Comparison of ENCODE assay signal across 17 cellular contexts in the genomic region with DNA sequence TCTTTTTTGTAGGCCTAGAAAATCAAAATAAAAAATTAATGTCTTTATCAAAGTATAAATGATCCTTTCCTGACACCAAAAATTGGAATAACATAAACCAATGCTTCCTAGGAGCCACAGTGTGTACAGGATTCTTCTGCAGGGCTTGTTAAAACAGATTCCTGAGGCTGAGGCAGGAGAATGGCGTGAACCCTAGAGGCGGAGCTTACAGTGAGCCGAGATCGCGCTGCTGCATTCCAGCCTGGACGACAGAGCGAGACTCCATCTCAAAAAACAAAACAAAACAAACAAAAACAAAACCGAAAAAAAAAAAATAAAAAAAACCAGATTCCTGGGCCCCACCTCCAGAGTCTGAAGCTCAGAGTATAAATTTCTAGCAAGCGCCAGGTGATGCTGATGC.
A peak's percentile ranks its signal among the peaks of the same experiment; 100 is the strongest.
DNase-seq lines count a peak whose midpoint lies in the region; ATAC-seq and TF ChIP-seq lines count a peak whose summit lies in the region.
"Had no signal": no experiment of that assay in that cellular context is flagged by ENCODE, and none has a peak within 500 bp of the region (broad histone marks: within the 10 kb centered on the region; RNA-seq: fewer than 3 reads in every experiment).

No MANE protein-coding gene starts in this region.

- ATAC-seq in GM21423 (IDR thresholded peaks at IDR 0.05; ENCODE audit: unreplicated experiment): no peak
- ATAC-seq: K562 had no signal

- TF ChIP-seq CTCF in OCI-LY1 (IDR thresholded peaks at IDR 0.05; ENCODE audit: low read length) (no peak), dorsolateral prefrontal cortex (IDR thresholded peaks at IDR 0.05 in 54 of 56, conservative IDR thresholded peaks at IDR 0.05 in 2 of 56; ENCODE audit: low read depth in 1 of 56, partially characterized antibody in 56 of 56) (no peak)

- H3K4me3 ChIP-seq in BLaER1: no peak overlapping the region
- peak overlapping the region; percentile 53 for H3K4me3 ChIP-seq in OCI-LY1 (ENCODE audit: low read depth, low read length, poor library complexity, severe bottlenecking)
- H3K4me3 ChIP-seq in dorsolateral prefrontal cortex: no peak overlapping the region
- H3K4me3 ChIP-seq: K562, Peyer's patch had no signal

- H2AFZ ChIP-seq in OCI-LY1 (ENCODE audit: low read length): no peak overlapping the region

- no peaks in the 10 kb centered on the region for H3K9me2 ChIP-seq in OCI-LY1 (ENCODE audit: low read depth, low read length)

- no peaks in the 10 kb centered on the region for H3K27me3 ChIP-seq in BLaER1
- no peaks in the 10 kb centered on the region for H3K27me3 ChIP-seq in OCI-LY1 (ENCODE audit: insufficient read depth, low read length)
- no peaks in the 10 kb centered on the region for H3K27me3 ChIP-seq in dorsolateral prefrontal cortex
- H3K27me3 ChIP-seq: Peyer's patch had no signal

- no peaks in the 10 kb centered on the region for H3K79me2 ChIP-seq in OCI-LY1 (ENCODE audit: insufficient read depth, low read length)

- H4K20me1 ChIP-seq in BLaER1 (no peaks in the 10 kb centered on the region), OCI-LY1 (ENCODE audit: insufficient read depth, low read length) (no peaks in the 10 kb centered on the region)

- H3K4me2 ChIP-seq in BLaER1 (peak overlapping the region; percentile 75), OCI-LY1 (ENCODE audit: low read length) (peak overlapping the region; percentile 61)

- H3K27ac ChIP-seq in BLaER1 (no peak overlapping the region), OCI-LY1 (ENCODE audit: low read depth, low read length, poor library complexity, severe bottlenecking) (peak overlapping the region; percentile 96), dorsolateral prefrontal cortex (peak overlapping the region in 38 of 59 donors; percentile 5 to 100 (median 72))
- H3K27ac ChIP-seq: Peyer's patch had no signal

- DNase-seq in dorsolateral prefrontal cortex (no peak), occipital lobe (lab: John Stamatoyannopoulos, UW) (no peak)
- DNase-seq in stimulated activated CD4-positive, alpha-beta T cell treated with anti-CD3 and anti-CD28 coated beads, Interleukin-4, amount 100 ng/mL, for 1 hour: no peak
- DNase-seq: DMS53, EL, H9, HFFc6, NCI-H1092 treated with DMSO at 0.1 percent for 48 hours, NCI-H1436 treated with DMSO at 0.1 percent for 48 hours, NCI-H1930, NCI-H526 treated with DMSO at 0.1 percent for 48 hours, Peyer's patch had no signal

- no peaks in the 10 kb centered on the region for H3K36me3 ChIP-seq in BLaER1
- H3K36me3 ChIP-seq in ES-I3 (ENCODE audit: insufficient read depth, low read length): no peaks in the 10 kb centered on the region
- no peaks in the 10 kb centered on the region for H3K36me3 ChIP-seq in OCI-LY1 (ENCODE audit: insufficient read depth, low read length)
- H3K36me3 ChIP-seq: Peyer's patch had no signal

- intact Hi-C loops in dorsolateral prefrontal cortex (cut with DNase I): no loop called here

- no peak overlapping the region for H3K9ac ChIP-seq in BLaER1
- H3K9ac ChIP-seq in ES-I3 (ENCODE audit: low read depth, low read length): peak overlapping the region; percentile 17; the same call in 1 of the 2 replicates
- peak overlapping the region; percentile 61 for H3K9ac ChIP-seq in OCI-LY1 (ENCODE audit: low read length)

- peaks cover 6% of the 10 kb centered on the region; the same call in 1 of the 2 replicates for H3F3A ChIP-seq in OCI-LY1 (ENCODE audit: insufficient read depth, low read length)

- H3K9me3 ChIP-seq in BLaER1 (peaks cover under 1% of the 10 kb centered on the region; the same call in 1 of the 2 replicates), ES-I3 (ENCODE audit: control insufficient read depth, insufficient read depth, low read length) (no peaks in the 10 kb centered on the region), OCI-LY1 (ENCODE audit: low read length) (no peaks in the 10 kb centered on the region)
- H3K9me3 ChIP-seq: Peyer's patch had no signal

- peaks cover 96% of the 10 kb centered on the region for H3K4me1 ChIP-seq in BLaER1
- no peaks in the 10 kb centered on the region for H3K4me1 ChIP-seq in ES-I3 (ENCODE audit: insufficient read depth, low read length)
- peaks cover 100% of the 10 kb centered on the region for H3K4me1 ChIP-seq in OCI-LY1 (ENCODE audit: insufficient read depth, low read length, severe bottlenecking)
- H3K4me1 ChIP-seq: Peyer's patch had no signal
